8 cellular contexts compared by ENCODE assay signal in genomic region chr14:41087056-41087455, GRCh38.
"Had no signal": no experiment of that assay in that cellular context is flagged by ENCODE, and none has a peak within 500 bp of the region (broad histone marks: within the 10 kb centered on the region; RNA-seq: fewer than 3 reads in every experiment).

No MANE protein-coding gene starts in this region.

- ATAC-seq: GM23338 had no signal

- DNase-seq: H9, HCEC 1CT, KBM-7 had no signal

- H3K36me3 Mint-ChIP-seq: IgD-negative memory B cell had no signal

- FAIRE-seq: H1, H54, HTR-8/SVneo had no signal

- H3K27ac Mint-ChIP-seq: GM23338, H9, IgD-negative memory B cell had no signal

- H3K4me1 Mint-ChIP-seq: GM23338, H9, IgD-negative memory B cell had no signal

- H3K27me3 Mint-ChIP-seq: IgD-negative memory B cell had no signal

- H3K4me3 Mint-ChIP-seq: GM23338, H9, IgD-negative memory B cell had no signal
